9 cellular contexts compared by ENCODE assay signal in genomic region chr9:31519011-31519410, GRCh38.
DNase-seq lines count a peak whose midpoint lies in the region; ATAC-seq and TF ChIP-seq lines count a peak whose summit lies in the region.
"Had no signal": no experiment of that assay in that cellular context is flagged by ENCODE, and none has a peak within 500 bp of the region (broad histone marks: within the 10 kb centered on the region; RNA-seq: fewer than 3 reads in every experiment).

No MANE protein-coding gene starts in this region.

- H3K27me3 Mint-ChIP-seq in activated CD8-positive, alpha-beta T cell treated with anti-CD3 and anti-CD28 coated beads for 36 hours: no peaks in the 10 kb centered on the region
- no peaks in the 10 kb centered on the region for H3K27me3 Mint-ChIP-seq in activated CD8-positive, alpha-beta T cell treated with anti-CD3 and anti-CD28 coated beads, Interleukin-2, amount 10 ng/mL, durations not matched to agents 7 days and 5 days (ENCODE audit: low read depth)

- H3K9me3 ChIP-seq in gastrocnemius medialis (no peaks in the 10 kb centered on the region), right atrium auricular region (no peaks in the 10 kb centered on the region)

- intact Hi-C loops in activated CD8-positive, alpha-beta T cell treated with anti-CD3 and anti-CD28 coated beads for 36 hours (cut with micrococcal nuclease): no loop called here
- intact Hi-C loops in gastrocnemius medialis (cut with DNase I; ENCODE audit: low total_unique reads): no loop called here

- TF ChIP-seq CTCF in activated CD8-positive, alpha-beta T cell treated with anti-CD3 and anti-CD28 coated beads for 36 hours (IDR thresholded peaks at IDR 0.05): no peak
- TF ChIP-seq CTCF in GM13976 (IDR thresholded peaks at IDR 0.05; ENCODE audit: borderline replicate concordance, control extremely low read depth, extremely low read depth, insufficient read depth, missing control alignments) (no peak), gastrocnemius medialis (IDR thresholded peaks at IDR 0.05 in 4 of 5, conservative IDR thresholded peaks at IDR 0.05 in 1 of 5) (no peak), right atrium auricular region (IDR thresholded peaks at IDR 0.05) (no peak)

- peak; percentile 79 for DNase-seq in activated CD8-positive, alpha-beta T cell treated with anti-CD3 and anti-CD28 coated beads for 36 hours
- no peak for DNase-seq in activated CD8-positive, alpha-beta T cell treated with anti-CD3 and anti-CD28 coated beads, Interleukin-2, amount 10 ng/mL, durations not matched to agents 7 days and 5 days
- peak; percentile 34 to 37 for DNase-seq in activated CD4-positive, alpha-beta T cell treated with anti-CD3 and anti-CD28 coated beads, Interleukin-2, amount 50 U/mL, for 48 hours
- DNase-seq in stimulated activated CD8-positive, alpha-beta memory T cell treated with anti-CD3 and anti-CD28 coated beads, Interleukin-4, amount 100 ng/mL, for 24 hours (ENCODE audit: low read depth): peak; percentile 1
- DNase-seq in GM13976 (ENCODE audit: low spot score) (no peak), gastrocnemius medialis (no peak), right atrium auricular region (ENCODE audit: low spot score) (no peak)
- DNase-seq: left ventricle myocardium inferior had no signal

- H3K9me3 Mint-ChIP-seq in activated CD8-positive, alpha-beta T cell treated with anti-CD3 and anti-CD28 coated beads for 36 hours: peaks cover 8% of the 10 kb centered on the region
- H3K9me3 Mint-ChIP-seq in activated CD8-positive, alpha-beta T cell treated with anti-CD3 and anti-CD28 coated beads, Interleukin-2, amount 10 ng/mL, durations not matched to agents 7 days and 5 days (ENCODE audit: insufficient read depth): peaks cover 4% of the 10 kb centered on the region

- H3K4me1 ChIP-seq in gastrocnemius medialis: no peaks in the 10 kb centered on the region
- H3K4me1 ChIP-seq in right atrium auricular region: no peaks in the 10 kb centered on the region
- H3K4me1 ChIP-seq: left ventricle myocardium inferior had no signal

- H3K4me3 ChIP-seq in gastrocnemius medialis (no peak overlapping the region), right atrium auricular region (no peak overlapping the region)
- H3K4me3 ChIP-seq: left ventricle myocardium inferior had no signal

- POLR2A ChIA-PET in activated CD8-positive, alpha-beta T cell treated with anti-CD3 and anti-CD28 coated beads for 36 hours (lab: Charles Lee): no interaction called here
- POLR2A ChIA-PET in activated CD8-positive, alpha-beta T cell treated with anti-CD3 and anti-CD28 coated beads, Interleukin-2, amount 10 ng/mL, durations not matched to agents 7 days and 5 days (lab: Charles Lee): no interaction called here

- H3K4me3 Mint-ChIP-seq in activated CD8-positive, alpha-beta T cell treated with anti-CD3 and anti-CD28 coated beads for 36 hours: no peak overlapping the region
- H3K4me3 Mint-ChIP-seq in activated CD8-positive, alpha-beta T cell treated with anti-CD3 and anti-CD28 coated beads, Interleukin-2, amount 10 ng/mL, durations not matched to agents 7 days and 5 days: no peak overlapping the region

- no peak overlapping the region for H3K27ac Mint-ChIP-seq in activated CD8-positive, alpha-beta T cell treated with anti-CD3 and anti-CD28 coated beads for 36 hours
- H3K27ac Mint-ChIP-seq in activated CD8-positive, alpha-beta T cell treated with anti-CD3 and anti-CD28 coated beads, Interleukin-2, amount 10 ng/mL, durations not matched to agents 7 days and 5 days: no peak overlapping the region

- H3K27me3 ChIP-seq in gastrocnemius medialis: no peaks in the 10 kb centered on the region
- no peaks in the 10 kb centered on the region for H3K27me3 ChIP-seq in right atrium auricular region

- in situ Hi-C loops in GM13976 (cut with MboI; ENCODE audit: low sequenced_read_pairs, unreplicated experiment): no loop called here
- in situ Hi-C loops in gastrocnemius medialis (cut with MboI; ENCODE audit: low sequenced_read_pairs in 4 of 4): no loop called here

- no peak for TF ChIP-seq POLR2A in gastrocnemius medialis (IDR thresholded peaks at IDR 0.05)

- H3K4me1 Mint-ChIP-seq in activated CD8-positive, alpha-beta T cell treated with anti-CD3 and anti-CD28 coated beads for 36 hours (ENCODE audit: low read depth): peaks cover 16% of the 10 kb centered on the region
- no peaks in the 10 kb centered on the region for H3K4me1 Mint-ChIP-seq in activated CD8-positive, alpha-beta T cell treated with anti-CD3 and anti-CD28 coated beads, Interleukin-2, amount 10 ng/mL, durations not matched to agents 7 days and 5 days (ENCODE audit: low read depth)

- H3K27ac ChIP-seq in gastrocnemius medialis: no peak overlapping the region
- H3K27ac ChIP-seq in right atrium auricular region: no peak overlapping the region
- H3K27ac ChIP-seq: left ventricle myocardium inferior had no signal

- CTCF ChIA-PET in activated CD8-positive, alpha-beta T cell treated with anti-CD3 and anti-CD28 coated beads for 36 hours (lab: Charles Lee): no interaction called here
- CTCF ChIA-PET in activated CD8-positive, alpha-beta T cell treated with anti-CD3 and anti-CD28 coated beads, Interleukin-2, amount 10 ng/mL, durations not matched to agents 7 days and 5 days (lab: Charles Lee): no interaction called here

- no peaks in the 10 kb centered on the region for H3K36me3 Mint-ChIP-seq in activated CD8-positive, alpha-beta T cell treated with anti-CD3 and anti-CD28 coated beads for 36 hours (ENCODE audit: low read depth)
- H3K36me3 Mint-ChIP-seq in activated CD8-positive, alpha-beta T cell treated with anti-CD3 and anti-CD28 coated beads, Interleukin-2, amount 10 ng/mL, durations not matched to agents 7 days and 5 days (ENCODE audit: low read depth): no peaks in the 10 kb centered on the region

- H3K36me3 ChIP-seq in gastrocnemius medialis (no peaks in the 10 kb centered on the region), right atrium auricular region (no peaks in the 10 kb centered on the region)
- H3K36me3 ChIP-seq: left ventricle myocardium inferior had no signal

- peak; percentile 87 for ATAC-seq in activated CD8-positive, alpha-beta T cell treated with anti-CD3 and anti-CD28 coated beads for 36 hours
- ATAC-seq in activated CD8-positive, alpha-beta T cell treated with anti-CD3 and anti-CD28 coated beads, Interleukin-2, amount 10 ng/mL, durations not matched to agents 7 days and 5 days: no peak
- ATAC-seq in HG02840 (IDR thresholded peaks at IDR 0.05; ENCODE audit: low FRiP score, unreplicated experiment) (peak; percentile 74), gastrocnemius medialis (no peak)

Comparison
In these comparisons a context has a peak if more than half of its experiments do, and no peak if none do; other contexts are left out.
1. ATAC-seq: peak in activated CD8-positive, alpha-beta T cell treated with anti-CD3 and anti-CD28 coated beads for 36 hours (single experiment) and HG02840 (single experiment); none in activated CD8-positive, alpha-beta T cell treated with anti-CD3 and anti-CD28 coated beads, Interleukin-2, amount 10 ng/mL, durations not matched to agents 7 days and 5 days (single experiment) and gastrocnemius medialis (0 of 2).
2. DNase-seq: peak in activated CD8-positive, alpha-beta T cell treated with anti-CD3 and anti-CD28 coated beads for 36 hours (single experiment), activated CD4-positive, alpha-beta T cell treated with anti-CD3 and anti-CD28 coated beads, Interleukin-2, amount 50 U/mL, for 48 hours (2 of 2) and stimulated activated CD8-positive, alpha-beta memory T cell treated with anti-CD3 and anti-CD28 coated beads, Interleukin-4, amount 100 ng/mL, for 24 hours (single experiment); none in activated CD8-positive, alpha-beta T cell treated with anti-CD3 and anti-CD28 coated beads, Interleukin-2, amount 10 ng/mL, durations not matched to agents 7 days and 5 days (single experiment), GM13976 (single experiment), gastrocnemius medialis (0 of 2) and right atrium auricular region (single experiment).